1 cellular context compared by ENCODE assay signal in the genomic region with DNA sequence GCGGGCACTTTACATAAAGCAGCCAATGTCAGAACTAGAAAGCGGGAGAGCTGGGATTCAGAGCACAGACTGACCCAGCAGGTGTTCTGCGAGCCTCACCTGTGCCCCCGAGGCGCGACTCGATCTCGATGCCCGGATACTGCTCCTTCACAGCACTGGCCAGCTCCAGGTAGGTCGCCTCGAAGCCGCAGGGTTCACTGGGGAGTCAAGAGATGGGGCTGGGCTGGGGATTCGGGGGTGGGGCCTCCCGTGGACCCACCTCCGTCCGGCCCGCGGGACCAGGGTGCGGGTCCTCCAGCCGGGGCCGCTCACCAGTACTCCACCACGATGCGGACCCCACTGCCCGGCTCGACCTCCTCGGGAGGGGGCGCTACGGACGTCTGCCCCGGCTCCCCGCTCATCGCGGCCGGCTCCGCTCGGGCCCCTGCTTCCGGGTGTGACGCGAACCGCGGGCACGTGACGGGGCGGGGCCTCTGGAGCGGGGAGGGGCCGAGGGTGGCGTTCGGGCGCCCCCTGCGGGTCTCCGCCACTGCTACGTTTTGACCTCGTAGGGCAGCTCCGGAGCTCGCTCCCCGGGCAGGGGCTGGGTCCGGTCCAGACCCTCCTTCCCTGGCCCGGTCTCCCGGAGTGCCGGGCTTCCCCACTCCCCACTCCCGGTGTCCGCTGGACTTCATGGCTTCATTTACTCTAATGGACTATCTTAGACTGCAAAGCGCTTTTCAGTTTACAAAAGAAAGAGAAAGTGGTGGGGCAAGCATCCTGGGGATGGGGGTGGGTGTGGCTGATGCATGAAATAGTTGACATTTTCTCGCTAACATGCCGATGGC.
TF ChIP-seq lines count a peak whose summit lies in the region.

Gene MIEN1 (minus strand): TSS at position 438 of the 827 bp plus-strand sequence. CDS start 37 bp downstream, at position 401.

TF ChIP-seq in HEK293, 187 proteins besides CTCF, POLR2A, EP300 and RAD21 (continued from another document and continues in another):
- TF ChIP-seq ZNF596 (tag by site-specific recombination; IDR thresholded peaks at IDR 0.05) = no peak
- TF ChIP-seq, protein P1, sequence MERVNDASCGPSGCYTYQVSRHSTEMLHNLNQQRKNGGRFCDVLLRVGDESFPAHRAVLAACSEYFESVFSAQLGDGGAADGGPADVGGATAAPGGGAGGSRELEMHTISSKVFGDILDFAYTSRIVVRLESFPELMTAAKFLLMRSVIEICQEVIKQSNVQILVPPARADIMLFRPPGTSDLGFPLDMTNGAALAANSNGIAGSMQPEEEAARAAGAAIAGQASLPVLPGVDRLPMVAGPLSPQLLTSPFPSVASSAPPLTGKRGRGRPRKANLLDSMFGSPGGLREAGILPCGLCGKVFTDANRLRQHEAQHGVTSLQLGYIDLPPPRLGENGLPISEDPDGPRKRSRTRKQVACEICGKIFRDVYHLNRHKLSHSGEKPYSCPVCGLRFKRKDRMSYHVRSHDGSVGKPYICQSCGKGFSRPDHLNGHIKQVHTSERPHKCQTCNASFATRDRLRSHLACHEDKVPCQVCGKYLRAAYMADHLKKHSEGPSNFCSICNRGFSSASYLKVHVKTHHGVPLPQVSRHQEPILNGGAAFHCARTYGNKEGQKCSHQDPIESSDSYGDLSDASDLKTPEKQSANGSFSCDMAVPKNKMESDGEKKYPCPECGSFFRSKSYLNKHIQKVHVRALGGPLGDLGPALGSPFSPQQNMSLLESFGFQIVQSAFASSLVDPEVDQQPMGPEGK (tag by site-specific recombination; IDR thresholded peaks at IDR 0.05) = peak; percentile 95
- TF ChIP-seq, protein P2, sequence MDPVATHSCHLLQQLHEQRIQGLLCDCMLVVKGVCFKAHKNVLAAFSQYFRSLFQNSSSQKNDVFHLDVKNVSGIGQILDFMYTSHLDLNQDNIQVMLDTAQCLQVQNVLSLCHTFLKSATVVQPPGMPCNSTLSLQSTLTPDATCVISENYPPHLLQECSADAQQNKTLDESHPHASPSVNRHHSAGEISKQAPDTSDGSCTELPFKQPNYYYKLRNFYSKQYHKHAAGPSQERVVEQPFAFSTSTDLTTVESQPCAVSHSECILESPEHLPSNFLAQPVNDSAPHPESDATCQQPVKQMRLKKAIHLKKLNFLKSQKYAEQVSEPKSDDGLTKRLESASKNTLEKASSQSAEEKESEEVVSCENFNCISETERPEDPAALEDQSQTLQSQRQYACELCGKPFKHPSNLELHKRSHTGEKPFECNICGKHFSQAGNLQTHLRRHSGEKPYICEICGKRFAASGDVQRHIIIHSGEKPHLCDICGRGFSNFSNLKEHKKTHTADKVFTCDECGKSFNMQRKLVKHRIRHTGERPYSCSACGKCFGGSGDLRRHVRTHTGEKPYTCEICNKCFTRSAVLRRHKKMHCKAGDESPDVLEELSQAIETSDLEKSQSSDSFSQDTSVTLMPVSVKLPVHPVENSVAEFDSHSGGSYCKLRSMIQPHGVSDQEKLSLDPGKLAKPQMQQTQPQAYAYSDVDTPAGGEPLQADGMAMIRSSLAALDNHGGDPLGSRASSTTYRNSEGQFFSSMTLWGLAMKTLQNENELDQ (tag by site-specific recombination; IDR thresholded peaks at IDR 0.05; ENCODE audit: low read depth) = no peak
- TF ChIP-seq IKZF3 (tag by site-specific recombination; IDR thresholded peaks at IDR 0.05) = no peak
- TF ChIP-seq ZNF521 (tag by site-specific recombination; IDR thresholded peaks at IDR 0.05) = no peak
- peak; percentile 95 for TF ChIP-seq ZNF692 (tag by site-specific recombination; IDR thresholded peaks at IDR 0.05)
- no peak for TF ChIP-seq YY1 (tag by site-specific recombination; IDR thresholded peaks at IDR 0.05)
- no peak for TF ChIP-seq HOXA7 (CRISPR knock-in tag; IDR thresholded peaks at IDR 0.05; ENCODE audit: borderline replicate concordance)
- no peak for TF ChIP-seq ZNF16 (tag by site-specific recombination; IDR thresholded peaks at IDR 0.05; ENCODE audit: low read depth)
- TF ChIP-seq GLIS2 (tag by site-specific recombination; IDR thresholded peaks at IDR 0.05) = peak; percentile 86
- peak; percentile 76 for TF ChIP-seq KLF10 (tag by site-specific recombination; IDR thresholded peaks at IDR 0.05)
- no peak for TF ChIP-seq FEZF1 (tag by site-specific recombination; IDR thresholded peaks at IDR 0.05)
- no peak for TF ChIP-seq ZNF585B (tag by site-specific recombination; IDR thresholded peaks at IDR 0.05)
- no peak for TF ChIP-seq ZBTB44 (tag by site-specific recombination; IDR thresholded peaks at IDR 0.05)
- TF ChIP-seq ZNF600 (tag by site-specific recombination; IDR thresholded peaks at IDR 0.05) = peak; percentile 69
- peak; percentile 35 for TF ChIP-seq ZIC2 (tag by site-specific recombination; IDR thresholded peaks at IDR 0.05)
- TF ChIP-seq ZNF366 (tag by site-specific recombination; conservative IDR thresholded peaks at IDR 0.05) = no peak
- TF ChIP-seq ZNF266 (tag by site-specific recombination; IDR thresholded peaks at IDR 0.05; ENCODE audit: low read depth) = no peak
- TF ChIP-seq ZNF677 (tag by site-specific recombination; IDR thresholded peaks at IDR 0.05) = no peak
- no peak for TF ChIP-seq ZNF645 (tag by site-specific recombination; IDR thresholded peaks at IDR 0.05)
- no peak for TF ChIP-seq ZNF132 (tag by site-specific recombination; IDR thresholded peaks at IDR 0.05; ENCODE audit: borderline replicate concordance)
- TF ChIP-seq ZNF175 (tag by site-specific recombination; IDR thresholded peaks at IDR 0.05) = no peak
- peak; percentile 54; the same call in 1 of the 2 replicates for TF ChIP-seq ZSCAN30 (tag by site-specific recombination; IDR thresholded peaks at IDR 0.05)
- no peak for TF ChIP-seq ZNF560 (tag by site-specific recombination; IDR thresholded peaks at IDR 0.05; ENCODE audit: borderline replicate concordance)
- peak; percentile 88 for TF ChIP-seq ZXDB (tag by site-specific recombination; IDR thresholded peaks at IDR 0.05)
- TF ChIP-seq ZNF623 (tag by site-specific recombination; IDR thresholded peaks at IDR 0.05) = no peak
- TF ChIP-seq PRDM2 (tag by site-specific recombination; IDR thresholded peaks at IDR 0.05; ENCODE audit: borderline replicate concordance) = no peak
- TF ChIP-seq, protein P3, sequence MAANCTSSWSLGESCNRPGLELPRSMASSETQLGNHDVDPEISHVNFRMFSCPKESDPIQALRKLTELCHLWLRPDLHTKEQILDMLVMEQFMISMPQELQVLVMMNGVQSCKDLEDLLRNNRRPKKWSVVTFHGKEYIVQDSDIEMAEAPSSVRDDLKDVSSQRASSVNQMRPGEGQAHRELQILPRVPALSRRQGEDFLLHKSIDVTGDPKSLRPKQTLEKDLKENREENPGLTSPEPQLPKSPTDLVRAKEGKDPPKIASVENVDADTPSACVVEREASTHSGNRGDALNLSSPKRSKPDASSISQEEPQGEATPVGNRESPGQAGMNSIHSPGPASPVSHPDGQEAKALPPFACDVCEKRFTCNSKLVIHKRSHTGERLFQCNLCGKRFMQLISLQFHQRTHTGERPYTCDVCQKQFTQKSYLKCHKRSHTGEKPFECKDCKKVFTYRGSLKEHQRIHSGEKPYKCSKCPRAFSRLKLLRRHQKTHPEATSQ (tag by site-specific recombination; IDR thresholded peaks at IDR 0.05) = no peak
- no peak for TF ChIP-seq ZNF830 (tag by site-specific recombination; IDR thresholded peaks at IDR 0.05; ENCODE audit: low read depth)
- TF ChIP-seq, protein P4, sequence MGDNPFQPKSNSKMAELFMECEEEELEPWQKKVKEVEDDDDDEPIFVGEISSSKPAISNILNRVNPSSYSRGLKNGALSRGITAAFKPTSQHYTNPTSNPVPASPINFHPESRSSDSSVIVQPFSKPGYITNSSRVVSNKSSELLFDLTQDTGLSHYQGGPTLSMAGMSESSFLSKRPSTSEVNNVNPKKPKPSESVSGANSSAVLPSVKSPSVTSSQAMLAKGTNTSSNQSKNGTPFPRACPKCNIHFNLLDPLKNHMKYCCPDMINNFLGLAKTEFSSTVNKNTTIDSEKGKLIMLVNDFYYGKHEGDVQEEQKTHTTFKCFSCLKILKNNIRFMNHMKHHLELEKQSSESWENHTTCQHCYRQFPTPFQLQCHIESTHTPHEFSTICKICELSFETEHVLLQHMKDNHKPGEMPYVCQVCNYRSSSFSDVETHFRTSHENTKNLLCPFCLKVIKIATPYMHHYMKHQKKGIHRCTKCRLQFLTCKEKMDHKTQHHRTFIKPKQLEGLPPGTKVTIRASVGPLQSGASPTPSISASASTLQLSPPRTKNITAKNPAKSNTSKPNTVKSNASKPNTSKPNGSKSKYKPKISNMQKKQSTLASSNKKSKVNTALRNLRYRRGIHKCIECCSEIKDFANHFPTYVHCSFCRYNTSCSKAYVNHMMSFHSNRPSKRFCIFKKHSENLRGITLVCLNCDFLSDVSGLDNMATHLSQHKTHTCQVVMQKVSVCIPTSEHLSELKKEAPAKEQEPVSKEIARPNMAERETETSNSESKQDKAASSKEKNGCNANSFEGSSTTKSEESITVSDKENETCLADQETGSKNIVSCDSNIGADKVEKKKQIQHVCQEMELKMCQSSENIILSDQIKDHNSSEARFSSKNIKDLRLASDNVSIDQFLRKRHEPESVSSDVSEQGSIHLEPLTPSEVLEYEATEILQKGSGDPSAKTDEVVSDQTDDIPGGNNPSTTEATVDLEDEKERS (tag by site-specific recombination; IDR thresholded peaks at IDR 0.05) = no peak
